ENCODE assay signal across 9 cellular contexts in genomic region chr4:69169171-69169570, GRCh38. TPM values are rescaled to one million over a fixed set of nuclear protein-coding genes. Genes with fewer than 3 reads are reported as not detected.
"Had no signal": no experiment of that assay in that cellular context is flagged by ENCODE, and none has a peak within 500 bp of the region (broad histone marks: within the 10 kb centered on the region; RNA-seq: fewer than 3 reads in every experiment).

No MANE protein-coding gene starts in this region.

RNA-seq across cellular contexts. Expression of gene UGT2B11, which starts 45.4 kb away (rescaled TPM):
- total RNA-seq: subcutaneous adipose tissue, thoracic aorta, tibial nerve, upper lobe of left lung, upper lobe of right lung, ureter, urinary bladder, vagina had no signal
- polyA plus RNA-seq: stomach, urinary bladder had no signal
